ENCODE assay signal across 8 cellular contexts in genomic region chr12:6752931-6753771, GRCh38. TPM values are rescaled to one million over a fixed set of nuclear protein-coding genes. Genes with fewer than 3 reads are reported as not detected.
DNase-seq lines count a peak whose midpoint lies in the region; ATAC-seq lines count a peak whose summit lies in the region.

Gene MLF2 (minus strand): TSS chr12:6753141. CDS start chr12:6752334, 807 bp downstream.

- ATAC-seq in GM19468 (IDR thresholded peaks at IDR 0.05; ENCODE audit: extremely low read depth, unreplicated experiment): peak; percentile 67

- DNase-seq in CMK (ENCODE audit: low read depth) (peak; percentile 95), HS-5 (ENCODE audit: low read depth) (peak; percentile 95), lung microvascular endothelial cell (ENCODE audit: low read depth in 2 of 2) (peak; percentile 99 to 100)
- peak; percentile 84 for DNase-seq in NK-92 treated with Interleukin-12 subunit alpha and Interleukin-12 subunit beta, amount 100 ng/mL, for 24 hours (lab: John Stamatoyannopoulos, UW)
- DNase-seq in activated CD8-positive, alpha-beta memory T cell treated with anti-CD3 and anti-CD28 coated beads for 24 hours: peak; percentile 99
- peak; percentile 93 for DNase-seq in effector CD8-positive, alpha-beta T cell (lab: John Stamatoyannopoulos, UW)
- DNase-seq in stimulated activated CD4-positive, alpha-beta T cell treated with anti-CD3 and anti-CD28 coated beads, TNF-alpha, amount 100 ng/mL, for 48 hours (ENCODE audit: low read depth in 3 of 3): peak; percentile 96 to 97 (median 96)

RNA-seq across cellular contexts. Expression of gene MLF2, which starts in this region (rescaled TPM):
- total RNA-seq in lung microvascular endothelial cell: 69.8 and 70.2 TPM in 2 replicates

Comparison
In these comparisons a context has a peak if more than half of its experiments do, and no peak if none do; other contexts are left out.
1. Peak in every context shown above with its lines: DNase-seq and ATAC-seq.